Comparison of ENCODE assay signal across 7 cellular contexts in the genomic region with DNA sequence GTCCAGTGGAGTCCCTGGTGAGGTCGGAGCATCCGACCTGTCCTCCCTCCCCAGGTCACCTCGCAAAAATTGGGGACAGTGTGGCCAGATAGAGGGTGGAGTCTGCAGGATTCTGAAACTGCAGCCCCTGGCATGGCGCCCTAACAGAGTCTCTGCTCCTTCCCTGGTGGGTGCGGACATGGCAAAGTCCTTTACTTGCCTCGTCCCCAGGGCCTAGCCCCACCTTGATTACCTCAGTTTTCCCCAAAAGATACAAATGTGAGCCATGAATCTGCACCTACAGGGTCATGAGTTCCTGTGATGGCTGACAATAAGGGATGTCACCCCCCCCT. TPM values are rescaled to one million over a fixed set of nuclear protein-coding genes. Genes with fewer than 3 reads are reported as not detected.
A peak's percentile ranks its signal among the peaks of the same experiment; 100 is the strongest.
DNase-seq lines count a peak whose midpoint lies in the region; ATAC-seq and TF ChIP-seq lines count a peak whose summit lies in the region.

No MANE protein-coding gene starts in this region.

- intact Hi-C loops in mucosa of descending colon (cut with DNase I, micrococcal nuclease): no loop called here

- peak overlapping the region; percentile 70 for H3K9ac ChIP-seq in adipocyte (ENCODE audit: low read length)

- H3K4me3 ChIP-seq in adipocyte (ENCODE audit: low read length) (peak overlapping the region; percentile 81), mucosa of descending colon (peak overlapping the region; percentile 68)

- DNase-seq in adipocyte (ENCODE audit: low read depth) (no peak), mucosa of descending colon (no peak), NCI-H2107 (lab: John Stamatoyannopoulos, UW) (no peak), NCI-H187 (lab: John Stamatoyannopoulos, UW) (no peak), D341Med (ENCODE audit: low spot score) (no peak)

- peak; percentile 24 for ATAC-seq in GM19328 (IDR thresholded peaks at IDR 0.05; ENCODE audit: unreplicated experiment)
- peak; percentile 39 for ATAC-seq in HG03103 (IDR thresholded peaks at IDR 0.05; ENCODE audit: low read depth, unreplicated experiment)
- no peak for ATAC-seq in mucosa of descending colon

- no peaks in the 10 kb centered on the region for H3K27me3 ChIP-seq in adipocyte (replicated peaks; ENCODE audit: control insufficient read depth, insufficient read depth, low read length)

- H3K36me3 ChIP-seq in adipocyte (ENCODE audit: control insufficient read depth, insufficient read depth, low read length, severe bottlenecking) (no peaks in the 10 kb centered on the region), mucosa of descending colon (ENCODE audit: low read depth) (no peaks in the 10 kb centered on the region)

- H3K9me3 ChIP-seq in adipocyte (ENCODE audit: control insufficient read depth, low read length): no peaks in the 10 kb centered on the region
- H3K9me3 ChIP-seq in mucosa of descending colon: no peaks in the 10 kb centered on the region

- no peak for TF ChIP-seq CTCF in mucosa of descending colon (IDR thresholded peaks at IDR 0.05)

- H3K4me1 ChIP-seq in adipocyte (ENCODE audit: control insufficient read depth, insufficient read depth, low read length) (peaks cover 12% of the 10 kb centered on the region), mucosa of descending colon (ENCODE audit: low read depth) (peaks cover 3% of the 10 kb centered on the region)

RNA-seq across cellular contexts. Expression of a gene that starts 47.7 kb away (rescaled TPM):
- not detected for total RNA-seq in mucosa of descending colon

RNA-seq across cellular contexts. Expression of a gene that starts 55.5 kb away (rescaled TPM):
- total RNA-seq in mucosa of descending colon: 100 to 1,000 TPM; 219 to 360 (median 339) TPM
